ENCODE assay signal across 34 cellular contexts in genomic region chr11:3667149-3668035, GRCh38. TPM values are rescaled to one million over a fixed set of nuclear protein-coding genes. Genes with fewer than 3 reads are reported as not detected.
"Had no signal": no experiment of that assay in that cellular context is flagged by ENCODE, and none has a peak within 500 bp of the region (broad histone marks: within the 10 kb centered on the region; RNA-seq: fewer than 3 reads in every experiment).

No MANE protein-coding gene starts in this region.

- H3K27me3 ChIP-seq: brain microvascular endothelial cell, esophagus squamous epithelium, gastroesophageal sphincter had no signal

- H3K9me3 ChIP-seq: esophagus squamous epithelium had no signal

- H3K4me3 ChIP-seq: esophagus squamous epithelium, gastroesophageal sphincter had no signal

- ATAC-seq: activated CD4-positive, alpha-beta T cell treated with anti-CD3 and anti-CD28 coated beads for 36 hours; activated CD8-positive, alpha-beta T cell treated with anti-CD3 and anti-CD28 coated beads, Interleukin-2, amount 10 ng/mL, durations not matched to agents 7 days and 5 days; activated T-cell treated with anti-CD3 and anti-CD28 coated beads, Interleukin-2, amount 50 U/mL, for 4 hours; activated T-helper 17 cell treated with anti-CD3 and anti-CD28 coated beads, Interleukin-2, amount 50 U/mL, for 72 hours; effector memory CD8-positive, alpha-beta T cell; gastroesophageal sphincter had no signal

- DNase-seq: activated CD4-positive, alpha-beta memory T cell treated with anti-CD3 and anti-CD28 coated beads for 36 hours; activated CD4-positive, alpha-beta T cell treated with anti-CD3 and anti-CD28 coated beads for 36 hours; activated CD4-positive, alpha-beta T cell treated with anti-CD3 and anti-CD28 coated beads, Interleukin-2, amount 10 ng/mL, durations not matched to agents 24 days and 14 days; activated CD4-positive, CD25-positive, alpha-beta regulatory T cell; activated CD4-positive, CD25-positive, alpha-beta regulatory T cell treated with anti-CD3 and anti-CD28 coated beads, Interleukin-2, amount 50 U/mL, for 72 hours; activated CD8-positive, alpha-beta T cell treated with anti-CD3 and anti-CD28 coated beads, Interleukin-2, amount 10 ng/mL, durations not matched to agents 7 days and 5 days; activated effector memory CD4-positive, alpha-beta T cell treated with Interleukin-2 at 50 U/mL for 16 hours; activated gamma-delta T cell treated with Interleukin-2 at 50 U/mL for 16 hours; activated naive CD4-positive, alpha-beta T cell treated with anti-CD3 and anti-CD28 coated beads, Interleukin-2, amount 50 U/mL, for 16 hours; activated naive CD4-positive, alpha-beta T cell treated with Interleukin-2 at 50 U/mL for 16 hours; activated T-cell treated with anti-CD3 and anti-CD28 coated beads, Interleukin-2, amount 50 U/mL, for 4 hours; amniotic stem cell; anterior cingulate cortex; brain microvascular endothelial cell; cortex of kidney; dermis blood vessel endothelial cell; effector CD4-positive, alpha-beta T cell; effector memory CD8-positive, alpha-beta T cell; esophagus squamous epithelium; foreskin melanocyte; T-helper 2 cell had no signal

- H3K4me1 ChIP-seq: esophagus squamous epithelium, gastroesophageal sphincter had no signal

- H3K27ac ChIP-seq: brain microvascular endothelial cell, epithelial cell of prostate, esophagus squamous epithelium, gastroesophageal sphincter had no signal

RNA-seq across cellular contexts. Expression of gene ART1, which starts 22.5 kb away (rescaled TPM):
- total RNA-seq: activated CD4-positive, alpha-beta memory T cell treated with anti-CD3 and anti-CD28 coated beads for 36 hours; activated CD4-positive, alpha-beta T cell treated with anti-CD3 and anti-CD28 coated beads for 36 hours; activated CD4-positive, alpha-beta T cell treated with anti-CD3 and anti-CD28 coated beads, Interleukin-2, amount 10 ng/mL, durations not matched to agents 24 days and 14 days; activated CD8-positive, alpha-beta T cell treated with anti-CD3 and anti-CD28 coated beads, Interleukin-2, amount 10 ng/mL, durations not matched to agents 7 days and 5 days; activated T-cell treated with anti-CD3 and anti-CD28 coated beads, Interleukin-2, amount 50 U/mL, for 4 hours; activated T-helper 17 cell treated with anti-CD3 and anti-CD28 coated beads, Interleukin-2, amount 50 U/mL, for 72 hours; astrocyte; bronchial epithelial cell; chondrocyte; dermis blood vessel endothelial cell; endothelial cell of umbilical vein; esophagus squamous epithelium; fibroblast of lung; fibroblast of villous mesenchyme; gastroesophageal sphincter; glomerular endothelial cell; T-helper 1 cell treated with Interleukin-12 subunit alpha and Interleukin-12 subunit beta and Interleukin-4 antibody, amounts not matched to agents 30 ng/mL and 1 ng/mL, for 36 hours had no signal
- polyA plus RNA-seq: adipose tissue, endothelial cell of umbilical vein, esophagus, fibroblast of lung had no signal

RNA-seq across cellular contexts. Expression of gene ART5, which starts 25.6 kb away (rescaled TPM):
- total RNA-seq: activated CD4-positive, alpha-beta memory T cell treated with anti-CD3 and anti-CD28 coated beads for 36 hours; activated CD4-positive, alpha-beta T cell treated with anti-CD3 and anti-CD28 coated beads, Interleukin-2, amount 10 ng/mL, durations not matched to agents 24 days and 14 days; activated CD8-positive, alpha-beta T cell treated with anti-CD3 and anti-CD28 coated beads, Interleukin-2, amount 10 ng/mL, durations not matched to agents 7 days and 5 days; activated T-cell treated with anti-CD3 and anti-CD28 coated beads, Interleukin-2, amount 50 U/mL, for 4 hours; activated T-helper 17 cell treated with anti-CD3 and anti-CD28 coated beads, Interleukin-2, amount 50 U/mL, for 72 hours; bronchial epithelial cell; dermis blood vessel endothelial cell; endothelial cell of umbilical vein; fibroblast of villous mesenchyme; T-helper 1 cell treated with Interleukin-12 subunit alpha and Interleukin-12 subunit beta and Interleukin-4 antibody, amounts not matched to agents 30 ng/mL and 1 ng/mL, for 36 hours had no signal
- polyA plus RNA-seq: endothelial cell of umbilical vein, esophagus, fibroblast of lung had no signal
